ENCODE assay signal across 15 cellular contexts in genomic region chr10:109450702-109451101, GRCh38.
"Had no signal": no experiment of that assay in that cellular context is flagged by ENCODE, and none has a peak within 500 bp of the region (broad histone marks: within the 10 kb centered on the region; RNA-seq: fewer than 3 reads in every experiment).

No MANE protein-coding gene starts in this region.

- H3K27ac ChIP-seq: coronary artery, pancreas had no signal

- H3K9me3 Mint-ChIP-seq: activated naive CD8-positive, alpha-beta T cell treated with anti-CD3 and anti-CD28 coated beads for 36 hours; activated T-helper 1 cell treated with anti-CD3 and anti-CD28 coated beads, Interleukin-12 subunit alpha, Interleukin-12 subunit beta, Interleukin-2, Interleukin-4 antibody, amounts not matched to agents 30 ng/mL and 10 ng/mL and 1 ng/mL, durations not matched to agents 14 hours and 24 hours and 36 hours had no signal

- H3K4me3 Mint-ChIP-seq: activated naive CD8-positive, alpha-beta T cell treated with anti-CD3 and anti-CD28 coated beads for 36 hours; activated T-helper 1 cell treated with anti-CD3 and anti-CD28 coated beads, Interleukin-12 subunit alpha, Interleukin-12 subunit beta, Interleukin-2, Interleukin-4 antibody, amounts not matched to agents 30 ng/mL and 10 ng/mL and 1 ng/mL, durations not matched to agents 14 hours and 24 hours and 36 hours; brain had no signal

- H3K36me3 ChIP-seq: pancreas had no signal

- H3K9me3 ChIP-seq: pancreas had no signal

- DNase-seq: activated CD4-positive, CD25-positive, alpha-beta regulatory T cell; activated naive CD8-positive, alpha-beta T cell treated with anti-CD3 and anti-CD28 coated beads for 36 hours; central memory CD4-positive, alpha-beta T cell; effector CD8-positive, alpha-beta T cell; foreskin fibroblast; glutamatergic neuron; hypothalamus; kidney glomerular epithelial cell; mesenchymal stem cell; pancreas; stimulated activated CD4-positive, alpha-beta T cell treated with anti-CD3 and anti-CD28 coated beads, Interleukin-12 subunit alpha, Interleukin-12 subunit beta, amount 100 ng/mL, for 4 hours; stimulated activated CD4-positive, alpha-beta T cell treated with anti-CD3 and anti-CD28 coated beads, Interleukin-2, amount 100 ng/mL, for 24 hours had no signal

- H3K27ac Mint-ChIP-seq: activated naive CD8-positive, alpha-beta T cell treated with anti-CD3 and anti-CD28 coated beads for 36 hours; activated T-helper 1 cell treated with anti-CD3 and anti-CD28 coated beads, Interleukin-12 subunit alpha, Interleukin-12 subunit beta, Interleukin-2, Interleukin-4 antibody, amounts not matched to agents 30 ng/mL and 10 ng/mL and 1 ng/mL, durations not matched to agents 14 hours and 24 hours and 36 hours had no signal

- H3K4me3 ChIP-seq: coronary artery, pancreas had no signal

- H3K4me1 Mint-ChIP-seq: activated naive CD8-positive, alpha-beta T cell treated with anti-CD3 and anti-CD28 coated beads for 36 hours had no signal

- ATAC-seq: pancreas had no signal

- H3K4me1 ChIP-seq: pancreas had no signal

- H3K36me3 Mint-ChIP-seq: activated naive CD8-positive, alpha-beta T cell treated with anti-CD3 and anti-CD28 coated beads for 36 hours; brain had no signal
